In genomic region chr2:8238521-8239230, GRCh38 we compare ENCODE assay signal across 1 cellular context.
TF ChIP-seq lines count a peak whose summit lies in the region.

No MANE protein-coding gene starts in this region.

TF ChIP-seq in K562, 482 proteins besides CTCF, POLR2A, EP300 and RAD21 (continued from another document):
- TF ChIP-seq RFX1 (IDR thresholded peaks at IDR 0.05) (no peak), SNIP1 (IDR thresholded peaks at IDR 0.05; ENCODE audit: low read depth) (no peak), FOXK1 (CRISPR knock-in tag; IDR thresholded peaks at IDR 0.05; ENCODE audit: borderline replicate concordance) (no peak), MAFG (tag; conservative IDR thresholded peaks at IDR 0.05) (peak; percentile 62), RAD51 (IDR thresholded peaks at IDR 0.05; ENCODE audit: borderline replicate concordance, low read depth) (no peak), HLTF (IDR thresholded peaks at IDR 0.05) (no peak), MAFK (IDR thresholded peaks at IDR 0.05; ENCODE audit: low read length) (0 out of 2 replicates have a peak, but pooled peaks have one; percentile 28), IRF2 (CRISPR knock-in tag; IDR thresholded peaks at IDR 0.05) (no peak), MAFF (IDR thresholded peaks at IDR 0.05; ENCODE audit: low read length) (peak; percentile 46), ZNF316 (IDR thresholded peaks at IDR 0.05) (peak; percentile 60; the same call in 1 of the 2 replicates), FOXA1 (IDR thresholded peaks at IDR 0.05; ENCODE audit: borderline replicate concordance) (no peak), C11orf30 (IDR thresholded peaks at IDR 0.05; ENCODE audit: low read depth) (peak; percentile 62; the same call in 1 of the 2 replicates)
